In the genomic region with DNA sequence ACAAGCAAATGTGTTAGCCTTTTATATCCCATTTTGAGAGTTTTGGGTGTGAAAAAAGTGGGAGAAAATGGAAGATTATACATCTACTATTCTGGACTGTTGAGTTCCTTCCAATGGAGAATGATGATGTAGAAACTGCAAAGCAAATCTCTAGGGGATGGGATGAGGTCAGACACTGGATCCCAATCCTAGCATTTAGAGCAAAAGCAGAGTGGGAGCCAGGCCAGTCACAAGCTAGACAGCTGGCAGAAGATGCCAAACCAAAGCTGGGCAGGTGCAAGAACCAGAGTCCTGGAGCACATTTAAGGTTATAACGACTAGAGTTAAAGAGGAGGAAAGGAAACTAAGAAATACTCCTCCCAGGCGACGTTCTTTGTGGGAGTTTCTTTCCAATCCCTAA, we compare ENCODE assay signal across 31 cellular contexts.
"Had no signal": no experiment of that assay in that cellular context is flagged by ENCODE, and none has a peak within 500 bp of the region (broad histone marks: within the 10 kb centered on the region; RNA-seq: fewer than 3 reads in every experiment).

No MANE protein-coding gene starts in this region.

- H3K27ac Mint-ChIP-seq: activated CD4-positive, alpha-beta T cell treated with anti-CD3 and anti-CD28 coated beads, Interleukin-2, amount 10 ng/mL, durations not matched to agents 24 days and 14 days; activated CD8-positive, alpha-beta T cell treated with anti-CD3 and anti-CD28 coated beads for 36 hours; activated naive CD4-positive, alpha-beta T cell treated with anti-CD3 and anti-CD28 coated beads, Interleukin-2, amount 50 U/mL, for 24 hours; activated naive CD8-positive, alpha-beta T cell treated with anti-CD3 and anti-CD28 coated beads, Interleukin-2, amount 10 ng/mL, durations not matched to agents 7 days and 5 days; activated T-cell treated with anti-CD3 and anti-CD28 coated beads, Interleukin-2, amount 50 U/mL, for 24 hours; activated T-helper 2 cell treated with anti-CD3 and anti-CD28 coated beads, Interferon-gamma antibody, Interleukin-2, Interleukin-4, amounts not matched to agents 10 μg/mL and 5 μg/mL and 100 μg/mL, durations not matched to agents 14 hours and 24 hours and 36 hours had no signal

- H3K36me3 ChIP-seq: ascending aorta, Peyer's patch, WERI-Rb-1 had no signal

- H3K4me3 ChIP-seq: ascending aorta, Peyer's patch had no signal

- H3K9ac ChIP-seq: KMS-11 had no signal

- H3K4me1 Mint-ChIP-seq: activated CD4-positive, alpha-beta T cell treated with anti-CD3 and anti-CD28 coated beads, Interleukin-2, amount 10 ng/mL, durations not matched to agents 24 days and 14 days; activated naive CD4-positive, alpha-beta T cell treated with anti-CD3 and anti-CD28 coated beads, Interleukin-2, amount 50 U/mL, for 24 hours; activated naive CD8-positive, alpha-beta T cell treated with anti-CD3 and anti-CD28 coated beads, Interleukin-2, amount 10 ng/mL, durations not matched to agents 7 days and 5 days had no signal

- H3K27ac ChIP-seq: ascending aorta, KMS-11, Peyer's patch, WERI-Rb-1 had no signal

- H3K4me3 Mint-ChIP-seq: activated CD4-positive, alpha-beta T cell treated with anti-CD3 and anti-CD28 coated beads, Interleukin-2, amount 10 ng/mL, durations not matched to agents 24 days and 14 days; activated CD8-positive, alpha-beta T cell treated with anti-CD3 and anti-CD28 coated beads for 36 hours; activated naive CD4-positive, alpha-beta T cell treated with anti-CD3 and anti-CD28 coated beads, Interleukin-2, amount 50 U/mL, for 24 hours; activated naive CD8-positive, alpha-beta T cell treated with anti-CD3 and anti-CD28 coated beads, Interleukin-2, amount 10 ng/mL, durations not matched to agents 7 days and 5 days; activated T-cell treated with anti-CD3 and anti-CD28 coated beads, Interleukin-2, amount 50 U/mL, for 24 hours had no signal

- H3K9me3 Mint-ChIP-seq: activated CD4-positive, alpha-beta T cell treated with anti-CD3 and anti-CD28 coated beads, Interleukin-2, amount 10 ng/mL, durations not matched to agents 24 days and 14 days; activated CD8-positive, alpha-beta T cell treated with anti-CD3 and anti-CD28 coated beads for 36 hours; activated naive CD8-positive, alpha-beta T cell treated with anti-CD3 and anti-CD28 coated beads, Interleukin-2, amount 10 ng/mL, durations not matched to agents 7 days and 5 days; activated T-cell treated with anti-CD3 and anti-CD28 coated beads, Interleukin-2, amount 50 U/mL, for 24 hours; activated T-helper 2 cell treated with anti-CD3 and anti-CD28 coated beads, Interferon-gamma antibody, Interleukin-2, Interleukin-4, amounts not matched to agents 10 μg/mL and 5 μg/mL and 100 μg/mL, durations not matched to agents 14 hours and 24 hours and 36 hours had no signal

- H3K9me3 ChIP-seq: ascending aorta, Peyer's patch had no signal

- DNase-seq: activated CD4-positive, alpha-beta T cell treated with anti-CD3 and anti-CD28 coated beads, Interleukin-2, amount 10 ng/mL, durations not matched to agents 24 days and 14 days; activated CD4-positive, alpha-beta T cell treated with anti-CD3 and anti-CD28 coated beads, Interleukin-2, amount 50 U/mL, for 4 hours; activated CD8-positive, alpha-beta T cell treated with anti-CD3 and anti-CD28 coated beads for 36 hours; activated gamma-delta T cell; activated naive CD4-positive, alpha-beta T cell treated with Interleukin-2 at 50 U/mL for 16 hours; activated naive CD8-positive, alpha-beta T cell treated with anti-CD3 and anti-CD28 coated beads, Interleukin-2, amount 10 ng/mL, durations not matched to agents 7 days and 5 days; activated T-cell treated with anti-CD3 and anti-CD28 coated beads, Interleukin-2, amount 50 U/mL, for 24 hours; amygdala; NCI-H1092 treated with DMSO at 0.1 percent for 48 hours; NCI-H1417; NCI-H146; NCI-H187; NCI-H2029 treated with DMSO at 0.1 percent for 48 hours; NCI-H2171 treated with DMSO at 0.1 percent for 48 hours; NCI-H2227 treated with DMSO at 0.1 percent for 48 hours; NCI-H446; NCI-H510A treated with DMSO at 0.1 percent for 48 hours; NCI-H526 treated with DMSO at 0.1 percent for 48 hours; NCI-H82; NK-92 treated with Interleukin-12 subunit alpha and Interleukin-12 subunit beta, amount 100 ng/mL, for 24 hours; PC-3; Peyer's patch; RPMI8226; SW 1271; T-helper 1 cell; T1000; WERI-Rb-1 had no signal

- H3K4me2 ChIP-seq: KMS-11 had no signal

- H3K4me1 ChIP-seq: ascending aorta, Peyer's patch had no signal

- ATAC-seq: activated CD8-positive, alpha-beta T cell treated with anti-CD3 and anti-CD28 coated beads for 36 hours; PC-3 had no signal

- H3K27me3 Mint-ChIP-seq: activated CD4-positive, alpha-beta T cell treated with anti-CD3 and anti-CD28 coated beads, Interleukin-2, amount 10 ng/mL, durations not matched to agents 24 days and 14 days; activated naive CD8-positive, alpha-beta T cell treated with anti-CD3 and anti-CD28 coated beads, Interleukin-2, amount 10 ng/mL, durations not matched to agents 7 days and 5 days; activated T-cell treated with anti-CD3 and anti-CD28 coated beads, Interleukin-2, amount 50 U/mL, for 24 hours had no signal

- H3K36me3 Mint-ChIP-seq: activated naive CD4-positive, alpha-beta T cell treated with anti-CD3 and anti-CD28 coated beads, Interleukin-2, amount 50 U/mL, for 24 hours; activated naive CD8-positive, alpha-beta T cell treated with anti-CD3 and anti-CD28 coated beads, Interleukin-2, amount 10 ng/mL, durations not matched to agents 7 days and 5 days had no signal

- H3K27me3 ChIP-seq: ascending aorta, Peyer's patch had no signal
